In the genomic region with DNA sequence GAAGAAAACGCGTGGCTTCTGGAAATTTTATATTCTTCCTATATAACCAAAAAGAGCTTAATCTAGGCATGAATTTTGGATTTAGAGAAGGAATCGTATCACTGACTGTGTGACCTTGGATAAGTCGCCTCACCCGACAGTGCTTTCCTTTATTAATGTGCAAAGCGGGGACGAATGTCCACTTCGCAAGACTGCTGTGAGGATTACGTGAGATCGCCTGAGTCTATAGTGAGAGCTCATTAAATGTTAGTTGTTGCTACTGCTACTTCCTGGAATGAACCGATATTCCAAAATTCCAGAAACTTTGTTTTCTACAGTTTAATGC, we compare ENCODE assay signal across 8 cellular contexts. TPM values are rescaled to one million over a fixed set of nuclear protein-coding genes. Genes with fewer than 3 reads are reported as not detected.
DNase-seq lines count a peak whose midpoint lies in the region; ATAC-seq and TF ChIP-seq lines count a peak whose summit lies in the region.

No MANE protein-coding gene starts in this region.

- H3K4me3 ChIP-seq in left ventricle myocardium inferior = peak overlapping the region; percentile 78
- peak overlapping the region; percentile 34 to 57 (median 48) for H3K4me3 ChIP-seq in skin epidermis

- intact Hi-C loops in left ventricle myocardium inferior (cut with micrococcal nuclease) = no loop called here

- no peaks in the 10 kb centered on the region for H3K4me1 ChIP-seq in left ventricle myocardium inferior

- peak overlapping the region; percentile 16 for H3K27ac ChIP-seq in left ventricle myocardium inferior (replicated peaks)
- peak overlapping the region in 3 of 21 experiments; percentile 26 to 64 (median 37) for H3K27ac ChIP-seq in skin epidermis

- H3K27me3 ChIP-seq in left ventricle myocardium inferior (ENCODE audit: low read depth) = no peaks in the 10 kb centered on the region

- no peak for TF ChIP-seq CTCF in left ventricle myocardium inferior (IDR thresholded peaks at IDR 0.05; ENCODE audit: borderline replicate concordance)

- peak; percentile 16 for ATAC-seq in GM21825 (IDR thresholded peaks at IDR 0.05; ENCODE audit: unreplicated experiment)

- H3K9me3 ChIP-seq in left ventricle myocardium inferior (replicated peaks) = no peaks in the 10 kb centered on the region

- H3K36me3 ChIP-seq in left ventricle myocardium inferior = no peaks in the 10 kb centered on the region

- DNase-seq in COLO668 (lab: John Stamatoyannopoulos, UW; ENCODE audit: unreplicated experiment) = peak; percentile 33
- peak; percentile 20 for DNase-seq in UCSD-AML1 (lab: John Stamatoyannopoulos, UW; ENCODE audit: unreplicated experiment)
- no peak for DNase-seq in left ventricle myocardium inferior
- DNase-seq in foreskin melanocyte = no peak
- no peak for DNase-seq in NAMALWA (ENCODE audit: low spot score)
- no peak for DNase-seq in activated CD4-positive, CD25-positive, alpha-beta regulatory T cell (lab: John Stamatoyannopoulos, UW)

RNA-seq across cellular contexts. Expression of a gene that starts 0.4 kb away (rescaled TPM):
- 2.0 TPM for total RNA-seq in left ventricle myocardium inferior

Comparison
In these comparisons a context has a peak if more than half of its experiments do, and no peak if none do; other contexts are left out.
1. DNase-seq: peak in COLO668 (single experiment) and UCSD-AML1 (single experiment); none in left ventricle myocardium inferior (single experiment), foreskin melanocyte (single experiment), NAMALWA (single experiment) and activated CD4-positive, CD25-positive, alpha-beta regulatory T cell (0 of 4).